In genomic region chr9:111994831-111995458, GRCh38 we compare ENCODE assay signal across 9 cellular contexts.
DNase-seq lines count a peak whose midpoint lies in the region; ATAC-seq and TF ChIP-seq lines count a peak whose summit lies in the region.
"Had no signal": no experiment of that assay in that cellular context is flagged by ENCODE, and none has a peak within 500 bp of the region (broad histone marks: within the 10 kb centered on the region; RNA-seq: fewer than 3 reads in every experiment).

No MANE protein-coding gene starts in this region.

- CTCF ChIA-PET in PC-3 (lab: Charles Lee): no interaction called here

- no peaks in the 10 kb centered on the region for H3K9me2 ChIP-seq in PC-3 (replicated peaks; ENCODE audit: low read length)

- H2AFZ ChIP-seq in PC-3 (ENCODE audit: low read length): no peak overlapping the region

- TF ChIP-seq CTCF in PC-3 (conservative IDR thresholded peaks at IDR 0.05; ENCODE audit: low read depth, low read length): no peak

- H3K27ac ChIP-seq in PC-3 (ENCODE audit: low read length): no peak overlapping the region
- H3K27ac ChIP-seq: foreskin keratinocyte had no signal

- H3F3A ChIP-seq in PC-3 (ENCODE audit: low read length, unreplicated experiment): no peaks in the 10 kb centered on the region

- H4K20me1 ChIP-seq in PC-3 (ENCODE audit: low read length): no peaks in the 10 kb centered on the region

- peaks cover 5% of the 10 kb centered on the region; the same call in 1 of the 2 replicates for H3K9me3 ChIP-seq in PC-3 (ENCODE audit: low read length)

- peak; percentile 32 for DNase-seq in EH (ENCODE audit: low read depth)
- peak; percentile 55 for DNase-seq in foreskin melanocyte
- DNase-seq in hepatic stellate cell (ENCODE audit: low spot score): no peak
- DNase-seq in PC-3: no peak
- no peak for DNase-seq in NCI-H774 (lab: John Stamatoyannopoulos, UW)
- DNase-seq in NCI-H748 treated with DMSO at 0.1 percent for 48 hours (lab: John Stamatoyannopoulos, UW): no peak
- DNase-seq: foreskin keratinocyte had no signal

- no peaks in the 10 kb centered on the region for H3K36me3 ChIP-seq in PC-3 (ENCODE audit: low read depth, low read length)

- peaks cover 15% of the 10 kb centered on the region for H3K4me1 ChIP-seq in PC-3 (ENCODE audit: insufficient read depth, low read length)

- no peak overlapping the region for H3K4me3 ChIP-seq in PC-3 (ENCODE audit: low read length)

- intact Hi-C loops in PC-3 (cut with micrococcal nuclease): no loop called here

- no peaks in the 10 kb centered on the region for H3K27me3 ChIP-seq in PC-3 (ENCODE audit: low read length)
- H3K27me3 ChIP-seq: foreskin keratinocyte had no signal

- ATAC-seq in GM19397 (IDR thresholded peaks at IDR 0.05; ENCODE audit: unreplicated experiment) (peak; percentile 49), HG03565 (IDR thresholded peaks at IDR 0.05; ENCODE audit: unreplicated experiment) (peak; percentile 41), PC-3 (no peak)
- ATAC-seq: foreskin keratinocyte had no signal

- no TSS peak for BruUV-seq in PC-3 (replicated peaks; lab: Mats Ljungman, UMichigan)

- POLR2A ChIA-PET in PC-3 (lab: Charles Lee; ENCODE audit: unreplicated experiment): no interaction called here

- no peak overlapping the region for H3K4me2 ChIP-seq in PC-3 (ENCODE audit: low read length)

- H3K79me2 ChIP-seq in PC-3 (ENCODE audit: low read length): no peaks in the 10 kb centered on the region

- no peak overlapping the region for H3K9ac ChIP-seq in PC-3 (ENCODE audit: low read length)

Comparison
In these comparisons a context has a peak if more than half of its experiments do, and no peak if none do; other contexts are left out.
1. DNase-seq: peak in EH (single experiment) and foreskin melanocyte (single experiment); none in hepatic stellate cell (single experiment), PC-3 (single experiment), NCI-H774 (single experiment) and NCI-H748 treated with DMSO at 0.1 percent for 48 hours (single experiment).